Comparison of ENCODE assay signal across 1 cellular context in genomic region chr6:4962905-4963304, GRCh38.
TF ChIP-seq lines count a peak whose summit lies in the region.

No MANE protein-coding gene starts in this region.

TF ChIP-seq in GM12878, 131 proteins besides CTCF, POLR2A, EP300 and RAD21 (continued from another document):
- no peak for TF ChIP-seq ZBTB4 (CRISPR knock-in tag; IDR thresholded peaks at IDR 0.05)
- TF ChIP-seq E4F1 (IDR thresholded peaks at IDR 0.05; ENCODE audit: borderline replicate concordance, partially characterized antibody) = no peak
- no peak for TF ChIP-seq SRF (IDR thresholded peaks at IDR 0.05; ENCODE audit: low read depth in 2 of 2, low read length in 2 of 2)
- TF ChIP-seq MYB (IDR thresholded peaks at IDR 0.05; ENCODE audit: borderline replicate concordance, low read depth, low read length) = no peak
- no peak for TF ChIP-seq SKIL (IDR thresholded peaks at IDR 0.05; ENCODE audit: low read depth, poor library complexity, severe bottlenecking)
- TF ChIP-seq EED (IDR thresholded peaks at IDR 0.05; ENCODE audit: low read depth) = no peak
- no peak for TF ChIP-seq RUNX3 (IDR thresholded peaks at IDR 0.05; ENCODE audit: low read length)
- TF ChIP-seq USF1 (IDR thresholded peaks at IDR 0.05; ENCODE audit: borderline replicate concordance, extremely low read length, insufficient read depth, low read depth, low read length) = no peak
- TF ChIP-seq MTA2 (IDR thresholded peaks at IDR 0.05; ENCODE audit: low read depth) = peak; percentile 52; the same call in 1 of the 2 replicates
- TF ChIP-seq ATF2 (IDR thresholded peaks at IDR 0.05; ENCODE audit: low read length) = no peak
- TF ChIP-seq ZBED1 (IDR thresholded peaks at IDR 0.05; ENCODE audit: borderline replicate concordance) = no peak
- no peak for TF ChIP-seq CEBPB (IDR thresholded peaks at IDR 0.05; ENCODE audit: borderline replicate concordance in 1 of 2, low read depth in 2 of 2, low read length in 2 of 2)
- no peak for TF ChIP-seq KLF5 (IDR thresholded peaks at IDR 0.05; ENCODE audit: partially characterized antibody)
